In the genomic region with DNA sequence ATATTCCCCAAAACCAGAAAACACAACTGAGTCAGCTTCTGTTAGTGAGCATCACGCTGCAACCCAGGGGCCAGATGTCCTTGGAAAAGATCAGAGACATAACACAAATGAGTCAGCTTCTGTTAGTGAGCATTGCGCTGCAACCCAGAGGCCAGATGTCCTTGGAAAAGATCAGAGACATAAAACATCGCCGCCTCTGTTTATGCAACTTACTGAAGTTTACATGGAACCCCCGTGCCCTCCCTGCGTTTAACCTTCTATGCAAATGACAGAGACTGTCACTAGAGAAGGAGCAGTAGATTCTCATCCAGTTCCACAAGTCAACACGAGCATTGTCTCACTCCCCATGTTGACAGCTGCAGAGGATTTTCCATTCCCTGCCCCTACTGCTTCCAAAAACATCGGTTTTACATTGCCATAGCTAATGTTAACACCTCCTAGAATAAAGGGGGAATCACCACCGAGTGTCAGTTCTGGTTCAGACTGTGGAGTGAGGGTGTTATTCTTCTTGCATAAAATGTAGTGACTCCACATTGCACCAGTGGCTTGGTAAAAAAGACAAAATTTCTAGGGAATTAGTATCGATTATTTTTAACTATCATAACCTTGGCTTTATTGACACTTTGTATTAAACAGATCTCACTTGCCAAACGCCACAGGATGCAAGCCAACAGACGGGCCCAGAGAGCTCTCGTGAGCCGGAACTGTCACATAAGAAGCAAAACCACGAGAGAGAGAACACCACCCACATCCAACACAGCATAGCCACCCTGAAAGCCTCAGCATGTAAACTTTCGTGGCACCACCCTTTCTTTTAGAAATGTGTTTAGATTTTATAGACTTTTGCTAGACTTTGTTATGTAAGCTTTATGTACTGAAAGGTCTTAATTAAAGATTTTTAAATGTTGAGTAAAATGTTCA, we compare ENCODE assay signal across 1 cellular context.
A peak's percentile ranks its signal among the peaks of the same experiment; 100 is the strongest.
TF ChIP-seq lines count a peak whose summit lies in the region.

No MANE protein-coding gene starts in this region.

TF ChIP-seq in HepG2, 621 proteins besides CTCF, POLR2A, EP300 and RAD21 (continued from another document and continues in another):
- TF ChIP-seq, protein P1, sequence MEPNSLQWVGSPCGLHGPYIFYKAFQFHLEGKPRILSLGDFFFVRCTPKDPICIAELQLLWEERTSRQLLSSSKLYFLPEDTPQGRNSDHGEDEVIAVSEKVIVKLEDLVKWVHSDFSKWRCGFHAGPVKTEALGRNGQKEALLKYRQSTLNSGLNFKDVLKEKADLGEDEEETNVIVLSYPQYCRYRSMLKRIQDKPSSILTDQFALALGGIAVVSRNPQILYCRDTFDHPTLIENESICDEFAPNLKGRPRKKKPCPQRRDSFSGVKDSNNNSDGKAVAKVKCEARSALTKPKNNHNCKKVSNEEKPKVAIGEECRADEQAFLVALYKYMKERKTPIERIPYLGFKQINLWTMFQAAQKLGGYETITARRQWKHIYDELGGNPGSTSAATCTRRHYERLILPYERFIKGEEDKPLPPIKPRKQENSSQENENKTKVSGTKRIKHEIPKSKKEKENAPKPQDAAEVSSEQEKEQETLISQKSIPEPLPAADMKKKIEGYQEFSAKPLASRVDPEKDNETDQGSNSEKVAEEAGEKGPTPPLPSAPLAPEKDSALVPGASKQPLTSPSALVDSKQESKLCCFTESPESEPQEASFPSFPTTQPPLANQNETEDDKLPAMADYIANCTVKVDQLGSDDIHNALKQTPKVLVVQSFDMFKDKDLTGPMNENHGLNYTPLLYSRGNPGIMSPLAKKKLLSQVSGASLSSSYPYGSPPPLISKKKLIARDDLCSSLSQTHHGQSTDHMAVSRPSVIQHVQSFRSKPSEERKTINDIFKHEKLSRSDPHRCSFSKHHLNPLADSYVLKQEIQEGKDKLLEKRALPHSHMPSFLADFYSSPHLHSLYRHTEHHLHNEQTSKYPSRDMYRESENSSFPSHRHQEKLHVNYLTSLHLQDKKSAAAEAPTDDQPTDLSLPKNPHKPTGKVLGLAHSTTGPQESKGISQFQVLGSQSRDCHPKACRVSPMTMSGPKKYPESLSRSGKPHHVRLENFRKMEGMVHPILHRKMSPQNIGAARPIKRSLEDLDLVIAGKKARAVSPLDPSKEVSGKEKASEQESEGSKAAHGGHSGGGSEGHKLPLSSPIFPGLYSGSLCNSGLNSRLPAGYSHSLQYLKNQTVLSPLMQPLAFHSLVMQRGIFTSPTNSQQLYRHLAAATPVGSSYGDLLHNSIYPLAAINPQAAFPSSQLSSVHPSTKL (CRISPR knock-in tag; IDR thresholded peaks at IDR 0.05) = peak; percentile 97
- TF ChIP-seq ZSCAN22 (CRISPR knock-in tag; IDR thresholded peaks at IDR 0.05) (no peak), ZIK1 (CRISPR knock-in tag; IDR thresholded peaks at IDR 0.05; ENCODE audit: borderline replicate concordance, low read depth) (no peak), ZFP36L1 (CRISPR knock-in tag; IDR thresholded peaks at IDR 0.05) (no peak; the same call in 1 of the 2 replicates), HNRNPH1 (optimal IDR thresholded peaks at IDR 0.05; ENCODE audit: low read depth, low read length) (no peak), NR2F2 (IDR thresholded peaks at IDR 0.05; ENCODE audit: borderline replicate concordance, low read depth) (peak; percentile 94), TOE1 (CRISPR knock-in tag; IDR thresholded peaks at IDR 0.05) (peak; percentile 90; the same call in 1 of the 2 replicates), RXRB (CRISPR knock-in tag; IDR thresholded peaks at IDR 0.05; ENCODE audit: borderline replicate concordance) (peak; percentile 94), SRF (IDR thresholded peaks at IDR 0.05; ENCODE audit: low read depth, low read length) (no peak), RFX1 (IDR thresholded peaks at IDR 0.05) (no peak), CREM (IDR thresholded peaks at IDR 0.05) (peak; percentile 95), CREM (CRISPR knock-in tag; IDR thresholded peaks at IDR 0.05) (no peak)
- TF ChIP-seq, protein P2, sequence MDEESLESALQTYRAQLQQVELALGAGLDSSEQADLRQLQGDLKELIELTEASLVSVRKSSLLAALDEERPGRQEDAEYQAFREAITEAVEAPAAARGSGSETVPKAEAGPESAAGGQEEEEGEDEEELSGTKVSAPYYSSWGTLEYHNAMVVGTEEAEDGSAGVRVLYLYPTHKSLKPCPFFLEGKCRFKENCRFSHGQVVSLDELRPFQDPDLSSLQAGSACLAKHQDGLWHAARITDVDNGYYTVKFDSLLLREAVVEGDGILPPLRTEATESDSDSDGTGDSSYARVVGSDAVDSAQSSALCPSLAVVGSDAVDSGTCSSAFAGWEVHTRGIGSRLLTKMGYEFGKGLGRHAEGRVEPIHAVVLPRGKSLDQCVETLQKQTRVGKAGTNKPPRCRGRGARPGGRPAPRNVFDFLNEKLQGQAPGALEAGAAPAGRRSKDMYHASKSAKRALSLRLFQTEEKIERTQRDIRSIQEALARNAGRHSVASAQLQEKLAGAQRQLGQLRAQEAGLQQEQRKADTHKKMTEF (CRISPR knock-in tag; IDR thresholded peaks at IDR 0.05) = peak; percentile 97
- TF ChIP-seq, protein P3, sequence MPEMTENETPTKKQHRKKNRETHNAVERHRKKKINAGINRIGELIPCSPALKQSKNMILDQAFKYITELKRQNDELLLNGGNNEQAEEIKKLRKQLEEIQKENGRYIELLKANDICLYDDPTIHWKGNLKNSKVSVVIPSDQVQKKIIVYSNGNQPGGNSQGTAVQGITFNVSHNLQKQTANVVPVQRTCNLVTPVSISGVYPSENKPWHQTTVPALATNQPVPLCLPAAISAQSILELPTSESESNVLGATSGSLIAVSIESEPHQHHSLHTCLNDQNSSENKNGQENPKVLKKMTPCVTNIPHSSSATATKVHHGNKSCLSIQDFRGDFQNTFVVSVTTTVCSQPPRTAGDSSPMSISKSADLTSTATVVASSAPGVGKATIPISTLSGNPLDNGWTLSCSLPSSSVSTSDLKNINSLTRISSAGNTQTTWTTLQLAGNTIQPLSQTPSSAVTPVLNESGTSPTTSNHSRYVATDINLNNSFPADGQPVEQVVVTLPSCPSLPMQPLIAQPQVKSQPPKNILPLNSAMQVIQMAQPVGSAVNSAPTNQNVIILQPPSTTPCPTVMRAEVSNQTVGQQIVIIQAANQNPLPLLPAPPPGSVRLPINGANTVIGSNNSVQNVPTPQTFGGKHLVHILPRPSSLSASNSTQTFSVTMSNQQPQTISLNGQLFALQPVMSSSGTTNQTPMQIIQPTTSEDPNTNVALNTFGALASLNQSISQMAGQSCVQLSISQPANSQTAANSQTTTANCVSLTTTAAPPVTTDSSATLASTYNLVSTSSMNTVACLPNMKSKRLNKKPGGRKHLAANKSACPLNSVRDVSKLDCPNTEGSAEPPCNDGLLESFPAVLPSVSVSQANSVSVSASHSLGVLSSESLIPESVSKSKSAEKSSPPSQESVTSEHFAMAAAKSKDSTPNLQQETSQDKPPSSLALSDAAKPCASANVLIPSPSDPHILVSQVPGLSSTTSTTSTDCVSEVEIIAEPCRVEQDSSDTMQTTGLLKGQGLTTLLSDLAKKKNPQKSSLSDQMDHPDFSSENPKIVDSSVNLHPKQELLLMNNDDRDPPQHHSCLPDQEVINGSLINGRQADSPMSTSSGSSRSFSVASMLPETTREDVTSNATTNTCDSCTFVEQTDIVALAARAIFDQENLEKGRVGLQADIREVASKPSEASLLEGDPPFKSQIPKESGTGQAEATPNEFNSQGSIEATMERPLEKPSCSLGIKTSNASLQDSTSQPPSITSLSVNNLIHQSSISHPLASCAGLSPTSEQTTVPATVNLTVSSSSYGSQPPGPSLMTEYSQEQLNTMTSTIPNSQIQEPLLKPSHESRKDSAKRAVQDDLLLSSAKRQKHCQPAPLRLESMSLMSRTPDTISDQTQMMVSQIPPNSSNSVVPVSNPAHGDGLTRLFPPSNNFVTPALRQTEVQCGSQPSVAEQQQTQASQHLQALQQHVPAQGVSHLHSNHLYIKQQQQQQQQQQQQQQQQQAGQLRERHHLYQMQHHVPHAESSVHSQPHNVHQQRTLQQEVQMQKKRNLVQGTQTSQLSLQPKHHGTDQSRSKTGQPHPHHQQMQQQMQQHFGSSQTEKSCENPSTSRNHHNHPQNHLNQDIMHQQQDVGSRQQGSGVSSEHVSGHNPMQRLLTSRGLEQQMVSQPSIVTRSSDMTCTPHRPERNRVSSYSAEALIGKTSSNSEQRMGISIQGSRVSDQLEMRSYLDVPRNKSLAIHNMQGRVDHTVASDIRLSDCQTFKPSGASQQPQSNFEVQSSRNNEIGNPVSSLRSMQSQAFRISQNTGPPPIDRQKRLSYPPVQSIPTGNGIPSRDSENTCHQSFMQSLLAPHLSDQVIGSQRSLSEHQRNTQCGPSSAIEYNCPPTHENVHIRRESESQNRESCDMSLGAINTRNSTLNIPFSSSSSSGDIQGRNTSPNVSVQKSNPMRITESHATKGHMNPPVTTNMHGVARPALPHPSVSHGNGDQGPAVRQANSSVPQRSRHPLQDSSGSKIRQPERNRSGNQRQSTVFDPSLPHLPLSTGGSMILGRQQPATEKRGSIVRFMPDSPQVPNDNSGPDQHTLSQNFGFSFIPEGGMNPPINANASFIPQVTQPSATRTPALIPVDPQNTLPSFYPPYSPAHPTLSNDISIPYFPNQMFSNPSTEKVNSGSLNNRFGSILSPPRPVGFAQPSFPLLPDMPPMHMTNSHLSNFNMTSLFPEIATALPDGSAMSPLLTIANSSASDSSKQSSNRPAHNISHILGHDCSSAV (CRISPR knock-in tag; IDR thresholded peaks at IDR 0.05; ENCODE audit: borderline replicate concordance) = no peak
- TF ChIP-seq, protein P4, sequence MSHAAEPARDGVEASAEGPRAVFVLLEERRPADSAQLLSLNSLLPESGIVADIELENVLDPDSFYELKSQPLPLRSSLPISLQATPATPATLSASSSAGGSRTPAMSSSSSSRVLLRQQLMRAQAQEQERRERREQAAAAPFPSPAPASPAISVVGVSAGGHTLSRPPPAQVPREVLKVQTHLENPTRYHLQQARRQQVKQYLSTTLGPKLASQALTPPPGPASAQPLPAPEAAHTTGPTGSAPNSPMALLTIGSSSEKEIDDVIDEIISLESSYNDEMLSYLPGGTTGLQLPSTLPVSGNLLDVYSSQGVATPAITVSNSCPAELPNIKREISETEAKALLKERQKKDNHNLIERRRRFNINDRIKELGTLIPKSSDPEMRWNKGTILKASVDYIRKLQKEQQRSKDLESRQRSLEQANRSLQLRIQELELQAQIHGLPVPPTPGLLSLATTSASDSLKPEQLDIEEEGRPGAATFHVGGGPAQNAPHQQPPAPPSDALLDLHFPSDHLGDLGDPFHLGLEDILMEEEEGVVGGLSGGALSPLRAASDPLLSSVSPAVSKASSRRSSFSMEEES (CRISPR knock-in tag; IDR thresholded peaks at IDR 0.05) = peak; percentile 84
- TF ChIP-seq, protein P5, sequence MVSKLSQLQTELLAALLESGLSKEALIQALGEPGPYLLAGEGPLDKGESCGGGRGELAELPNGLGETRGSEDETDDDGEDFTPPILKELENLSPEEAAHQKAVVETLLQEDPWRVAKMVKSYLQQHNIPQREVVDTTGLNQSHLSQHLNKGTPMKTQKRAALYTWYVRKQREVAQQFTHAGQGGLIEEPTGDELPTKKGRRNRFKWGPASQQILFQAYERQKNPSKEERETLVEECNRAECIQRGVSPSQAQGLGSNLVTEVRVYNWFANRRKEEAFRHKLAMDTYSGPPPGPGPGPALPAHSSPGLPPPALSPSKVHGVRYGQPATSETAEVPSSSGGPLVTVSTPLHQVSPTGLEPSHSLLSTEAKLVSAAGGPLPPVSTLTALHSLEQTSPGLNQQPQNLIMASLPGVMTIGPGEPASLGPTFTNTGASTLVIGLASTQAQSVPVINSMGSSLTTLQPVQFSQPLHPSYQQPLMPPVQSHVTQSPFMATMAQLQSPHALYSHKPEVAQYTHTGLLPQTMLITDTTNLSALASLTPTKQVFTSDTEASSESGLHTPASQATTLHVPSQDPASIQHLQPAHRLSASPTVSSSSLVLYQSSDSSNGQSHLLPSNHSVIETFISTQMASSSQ (IDR thresholded peaks at IDR 0.05; ENCODE audit: low read depth) = peak; percentile 81
- TF ChIP-seq, protein P5 (CRISPR knock-in tag; IDR thresholded peaks at IDR 0.05; ENCODE audit: borderline replicate concordance) = peak; percentile 94
- TF ChIP-seq, protein P6, sequence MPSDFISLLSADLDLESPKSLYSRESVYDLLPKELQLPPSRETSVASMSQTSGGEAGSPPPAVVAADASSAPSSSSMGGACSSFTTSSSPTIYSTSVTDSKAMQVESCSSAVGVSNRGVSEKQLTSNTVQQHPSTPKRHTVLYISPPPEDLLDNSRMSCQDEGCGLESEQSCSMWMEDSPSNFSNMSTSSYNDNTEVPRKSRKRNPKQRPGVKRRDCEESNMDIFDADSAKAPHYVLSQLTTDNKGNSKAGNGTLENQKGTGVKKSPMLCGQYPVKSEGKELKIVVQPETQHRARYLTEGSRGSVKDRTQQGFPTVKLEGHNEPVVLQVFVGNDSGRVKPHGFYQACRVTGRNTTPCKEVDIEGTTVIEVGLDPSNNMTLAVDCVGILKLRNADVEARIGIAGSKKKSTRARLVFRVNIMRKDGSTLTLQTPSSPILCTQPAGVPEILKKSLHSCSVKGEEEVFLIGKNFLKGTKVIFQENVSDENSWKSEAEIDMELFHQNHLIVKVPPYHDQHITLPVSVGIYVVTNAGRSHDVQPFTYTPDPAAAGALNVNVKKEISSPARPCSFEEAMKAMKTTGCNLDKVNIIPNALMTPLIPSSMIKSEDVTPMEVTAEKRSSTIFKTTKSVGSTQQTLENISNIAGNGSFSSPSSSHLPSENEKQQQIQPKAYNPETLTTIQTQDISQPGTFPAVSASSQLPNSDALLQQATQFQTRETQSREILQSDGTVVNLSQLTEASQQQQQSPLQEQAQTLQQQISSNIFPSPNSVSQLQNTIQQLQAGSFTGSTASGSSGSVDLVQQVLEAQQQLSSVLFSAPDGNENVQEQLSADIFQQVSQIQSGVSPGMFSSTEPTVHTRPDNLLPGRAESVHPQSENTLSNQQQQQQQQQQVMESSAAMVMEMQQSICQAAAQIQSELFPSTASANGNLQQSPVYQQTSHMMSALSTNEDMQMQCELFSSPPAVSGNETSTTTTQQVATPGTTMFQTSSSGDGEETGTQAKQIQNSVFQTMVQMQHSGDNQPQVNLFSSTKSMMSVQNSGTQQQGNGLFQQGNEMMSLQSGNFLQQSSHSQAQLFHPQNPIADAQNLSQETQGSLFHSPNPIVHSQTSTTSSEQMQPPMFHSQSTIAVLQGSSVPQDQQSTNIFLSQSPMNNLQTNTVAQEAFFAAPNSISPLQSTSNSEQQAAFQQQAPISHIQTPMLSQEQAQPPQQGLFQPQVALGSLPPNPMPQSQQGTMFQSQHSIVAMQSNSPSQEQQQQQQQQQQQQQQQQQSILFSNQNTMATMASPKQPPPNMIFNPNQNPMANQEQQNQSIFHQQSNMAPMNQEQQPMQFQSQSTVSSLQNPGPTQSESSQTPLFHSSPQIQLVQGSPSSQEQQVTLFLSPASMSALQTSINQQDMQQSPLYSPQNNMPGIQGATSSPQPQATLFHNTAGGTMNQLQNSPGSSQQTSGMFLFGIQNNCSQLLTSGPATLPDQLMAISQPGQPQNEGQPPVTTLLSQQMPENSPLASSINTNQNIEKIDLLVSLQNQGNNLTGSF (CRISPR knock-in tag; IDR thresholded peaks at IDR 0.05) = no peak
